ENCODE assay signal across 16 cellular contexts in the genomic region with DNA sequence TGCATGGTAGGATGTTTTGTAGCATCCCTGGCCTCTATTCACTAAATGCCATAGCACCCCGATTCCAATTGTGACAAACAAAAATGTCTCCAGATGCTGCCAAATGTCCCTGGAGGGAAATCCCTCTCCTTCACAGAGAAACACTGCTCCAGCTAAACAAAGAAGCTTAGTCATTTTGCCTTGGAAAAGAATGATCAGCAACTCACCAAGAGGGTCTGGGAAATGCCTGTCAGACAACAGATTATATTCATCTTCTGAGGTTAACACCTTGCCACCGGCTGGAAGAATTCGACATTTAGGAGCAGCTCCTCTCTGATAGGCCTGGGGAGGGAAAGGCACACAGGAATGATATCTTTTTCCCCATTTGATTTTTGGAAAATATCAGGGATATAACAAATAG.
DNase-seq lines count a peak whose midpoint lies in the region; ATAC-seq and TF ChIP-seq lines count a peak whose summit lies in the region.
"Had no signal": no experiment of that assay in that cellular context is flagged by ENCODE, and none has a peak within 500 bp of the region (broad histone marks: within the 10 kb centered on the region; RNA-seq: fewer than 3 reads in every experiment).

No MANE protein-coding gene starts in this region.

- peaks cover 13% of the 10 kb centered on the region for H3K36me3 Mint-ChIP-seq in activated CD4-positive, alpha-beta T cell treated with anti-CD3 and anti-CD28 coated beads for 36 hours (ENCODE audit: low read depth)
- H3K36me3 Mint-ChIP-seq in activated CD4-positive, alpha-beta memory T cell treated with anti-CD3 and anti-CD28 coated beads for 36 hours: peaks cover 14% of the 10 kb centered on the region
- H3K36me3 Mint-ChIP-seq: mesothelial cell of epicardium had no signal

- ATAC-seq in activated CD4-positive, alpha-beta T cell treated with anti-CD3 and anti-CD28 coated beads for 36 hours: peak; percentile 8
- ATAC-seq in foreskin keratinocyte (peak; percentile 45), HG03175 (IDR thresholded peaks at IDR 0.05; ENCODE audit: unreplicated experiment) (no peak), HG03521 (IDR thresholded peaks at IDR 0.05; ENCODE audit: unreplicated experiment) (no peak), GM21381 (IDR thresholded peaks at IDR 0.05; ENCODE audit: unreplicated experiment) (no peak)

- no peak overlapping the region for H3K27ac ChIP-seq in foreskin keratinocyte
- H3K27ac ChIP-seq in subcutaneous abdominal adipose tissue (ENCODE audit: low read depth, low read length): peak overlapping the region; percentile 39

- peak; percentile 41 for DNase-seq in activated CD4-positive, alpha-beta T cell treated with anti-CD3 and anti-CD28 coated beads for 36 hours
- DNase-seq in activated CD4-positive, alpha-beta T cell treated with anti-CD3 and anti-CD28 coated beads, Interleukin-2, amount 50 U/mL, for 1 hour: no peak
- DNase-seq in activated CD4-positive, alpha-beta memory T cell treated with anti-CD3 and anti-CD28 coated beads for 36 hours: peak; percentile 27
- DNase-seq in foreskin keratinocyte: no peak
- DNase-seq: 8988T; activated B cell treated with CpG ODN at 0.5 μM for 24 hours; effector CD8-positive, alpha-beta T cell; NCI-H345; RPMI8226 had no signal

- no peak overlapping the region for H3K4me3 ChIP-seq in subcutaneous abdominal adipose tissue (ENCODE audit: low read depth in 1 of 5, low read length in 5 of 5)
- H3K4me3 ChIP-seq: GM12878 had no signal

- no peak for TF ChIP-seq CTCF in foreskin keratinocyte (conservative IDR thresholded peaks at IDR 0.05)

- intact Hi-C loops in activated CD4-positive, alpha-beta T cell treated with anti-CD3 and anti-CD28 coated beads for 36 hours (cut with DNase I, micrococcal nuclease): loop anchor here (1.0 to 10.0 kb wide), 10 partner anchors 8 to 1415 kb away; a partner anchor contains a TSS
- intact Hi-C loops in activated CD4-positive, alpha-beta memory T cell treated with anti-CD3 and anti-CD28 coated beads for 36 hours (cut with micrococcal nuclease): loop anchor here (1.0 to 10.0 kb wide), 12 partner anchors 8 to 933 kb away; a partner anchor contains a TSS

- no peaks in the 10 kb centered on the region for H3K9me3 Mint-ChIP-seq in activated CD4-positive, alpha-beta T cell treated with anti-CD3 and anti-CD28 coated beads for 36 hours (ENCODE audit: low read depth)
- no peaks in the 10 kb centered on the region for H3K9me3 Mint-ChIP-seq in activated CD4-positive, alpha-beta memory T cell treated with anti-CD3 and anti-CD28 coated beads for 36 hours
- H3K9me3 Mint-ChIP-seq: activated B cell treated with CpG ODN at 0.5 μM for 24 hours; activated naive CD4-positive, alpha-beta T cell treated with anti-CD3 and anti-CD28 coated beads for 36 hours; mesothelial cell of epicardium had no signal

- CTCF ChIA-PET in activated CD4-positive, alpha-beta T cell treated with anti-CD3 and anti-CD28 coated beads for 36 hours (lab: Charles Lee): interaction anchor here (0.6 to 1.7 kb wide), 4 partner anchors 8 to 85 kb away, joined by 4 read pairs; no protein-coding TSS in a partner anchor
- CTCF ChIA-PET in activated CD4-positive, alpha-beta memory T cell treated with anti-CD3 and anti-CD28 coated beads for 36 hours (lab: Charles Lee): interaction anchor here (0.7 to 3.9 kb wide), 4 partner anchors 8 to 101 kb away, joined by 3 to 16 read pairs (median 10); no protein-coding TSS in a partner anchor

- no peaks in the 10 kb centered on the region for H3K9me3 ChIP-seq in subcutaneous abdominal adipose tissue (ENCODE audit: control insufficient read depth in 5 of 5, low read length in 5 of 5)

- peak overlapping the region; percentile 61 for H3K27ac Mint-ChIP-seq in activated CD4-positive, alpha-beta T cell treated with anti-CD3 and anti-CD28 coated beads for 36 hours
- H3K27ac Mint-ChIP-seq in activated CD4-positive, alpha-beta memory T cell treated with anti-CD3 and anti-CD28 coated beads for 36 hours: peak overlapping the region; percentile 57
- H3K27ac Mint-ChIP-seq: activated B cell treated with CpG ODN at 0.5 μM for 24 hours; activated naive CD4-positive, alpha-beta T cell treated with anti-CD3 and anti-CD28 coated beads for 36 hours; mesothelial cell of epicardium had no signal

- POLR2A ChIA-PET in activated CD4-positive, alpha-beta T cell treated with anti-CD3 and anti-CD28 coated beads for 36 hours (lab: Charles Lee): interaction anchor here (1.2 to 3.6 kb wide), 2 partner anchors 8 to 23 kb away, joined by 6 to 19 read pairs; no protein-coding TSS in a partner anchor
- POLR2A ChIA-PET in activated CD4-positive, alpha-beta memory T cell treated with anti-CD3 and anti-CD28 coated beads for 36 hours (lab: Charles Lee): interaction anchor here (1.0 to 4.2 kb wide), 4 partner anchors 10 to 84 kb away, joined by 3 to 46 read pairs (median 17); a partner anchor contains a TSS

- peaks cover 44% of the 10 kb centered on the region for H3K4me1 Mint-ChIP-seq in activated CD4-positive, alpha-beta T cell treated with anti-CD3 and anti-CD28 coated beads for 36 hours
- peaks cover 54% of the 10 kb centered on the region for H3K4me1 Mint-ChIP-seq in activated CD4-positive, alpha-beta memory T cell treated with anti-CD3 and anti-CD28 coated beads for 36 hours (ENCODE audit: low read depth)

- H3K27me3 Mint-ChIP-seq in activated CD4-positive, alpha-beta T cell treated with anti-CD3 and anti-CD28 coated beads for 36 hours: no peaks in the 10 kb centered on the region
- peaks cover 3% of the 10 kb centered on the region for H3K27me3 Mint-ChIP-seq in activated CD4-positive, alpha-beta memory T cell treated with anti-CD3 and anti-CD28 coated beads for 36 hours
- H3K27me3 Mint-ChIP-seq: activated B cell treated with CpG ODN at 0.5 μM for 24 hours had no signal

- H3K9ac ChIP-seq in subcutaneous abdominal adipose tissue (ENCODE audit: low read length in 5 of 5): no peak overlapping the region

- H3K4me1 ChIP-seq in foreskin keratinocyte (peaks cover 36% of the 10 kb centered on the region), subcutaneous abdominal adipose tissue (ENCODE audit: control insufficient read depth in 5 of 5, insufficient read depth in 5 of 5, low read length in 5 of 5) (no peaks in the 10 kb centered on the region)

- H3K27me3 ChIP-seq in foreskin keratinocyte (no peaks in the 10 kb centered on the region), subcutaneous abdominal adipose tissue (ENCODE audit: control insufficient read depth in 5 of 5, insufficient read depth in 4 of 5, low read length in 5 of 5) (no peaks in the 10 kb centered on the region)

- H3K36me3 ChIP-seq in subcutaneous abdominal adipose tissue (ENCODE audit: control insufficient read depth in 5 of 5, insufficient read depth in 5 of 5, low read length in 5 of 5): no peaks in the 10 kb centered on the region

- peak overlapping the region; percentile 18 for H3K4me3 Mint-ChIP-seq in activated CD4-positive, alpha-beta T cell treated with anti-CD3 and anti-CD28 coated beads for 36 hours
- no peak overlapping the region for H3K4me3 Mint-ChIP-seq in activated CD4-positive, alpha-beta memory T cell treated with anti-CD3 and anti-CD28 coated beads for 36 hours
- H3K4me3 Mint-ChIP-seq: activated B cell treated with CpG ODN at 0.5 μM for 24 hours; activated naive CD4-positive, alpha-beta T cell treated with anti-CD3 and anti-CD28 coated beads for 36 hours; mesothelial cell of epicardium had no signal

Comparison
In these comparisons a context has a peak if more than half of its experiments do, and no peak if none do; other contexts are left out.
1. DNase-seq: peak in activated CD4-positive, alpha-beta T cell treated with anti-CD3 and anti-CD28 coated beads for 36 hours (single experiment) and activated CD4-positive, alpha-beta memory T cell treated with anti-CD3 and anti-CD28 coated beads for 36 hours (single experiment); none in activated CD4-positive, alpha-beta T cell treated with anti-CD3 and anti-CD28 coated beads, Interleukin-2, amount 50 U/mL, for 1 hour (single experiment) and foreskin keratinocyte (0 of 2).
2. ATAC-seq: peak in activated CD4-positive, alpha-beta T cell treated with anti-CD3 and anti-CD28 coated beads for 36 hours (single experiment) and foreskin keratinocyte (single experiment); none in HG03175 (single experiment), HG03521 (single experiment) and GM21381 (single experiment).